In the genomic region with DNA sequence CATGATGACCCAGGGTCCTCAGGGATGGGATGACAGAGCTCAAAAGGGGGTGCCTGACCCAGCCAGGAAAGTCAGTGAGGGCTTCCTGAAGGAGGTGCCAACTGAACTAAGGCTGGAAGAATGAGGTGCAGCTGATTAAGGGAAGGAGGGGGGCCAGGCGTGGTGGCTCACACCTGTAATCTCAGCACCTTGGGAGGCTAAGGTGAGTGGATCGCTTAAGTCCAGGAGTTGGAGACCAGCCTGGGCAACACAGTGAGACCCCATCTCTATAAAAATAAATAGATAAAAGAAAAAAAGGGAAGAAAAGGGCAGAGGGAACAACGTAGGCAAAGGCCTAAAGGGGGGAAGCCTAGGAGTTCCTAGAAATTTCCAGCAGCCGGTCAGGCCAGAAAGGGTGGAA, we compare ENCODE assay signal across 1 cellular context.
TF ChIP-seq lines count a peak whose summit lies in the region.

No MANE protein-coding gene starts in this region.

TF ChIP-seq in HCT116, 20 proteins besides CTCF, POLR2A, EP300 and RAD21:
- TF ChIP-seq CEBPB (IDR thresholded peaks at IDR 0.05; ENCODE audit: low read depth): no peak
- TF ChIP-seq YY1 (IDR thresholded peaks at IDR 0.05; ENCODE audit: extremely low read depth, insufficient replicate concordance, low read depth, low read length): no peak
- TF ChIP-seq, protein P1, sequence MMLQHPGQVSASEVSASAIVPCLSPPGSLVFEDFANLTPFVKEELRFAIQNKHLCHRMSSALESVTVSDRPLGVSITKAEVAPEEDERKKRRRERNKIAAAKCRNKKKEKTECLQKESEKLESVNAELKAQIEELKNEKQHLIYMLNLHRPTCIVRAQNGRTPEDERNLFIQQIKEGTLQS (IDR thresholded peaks at IDR 0.05): no peak
- TF ChIP-seq SRF (IDR thresholded peaks at IDR 0.05; ENCODE audit: low read depth): no peak
- no peak for TF ChIP-seq ZNF274 (IDR thresholded peaks at IDR 0.05; ENCODE audit: low read depth, low read length)
- TF ChIP-seq SP1 (IDR thresholded peaks at IDR 0.05; ENCODE audit: low read depth): no peak
- TF ChIP-seq MAX (IDR thresholded peaks at IDR 0.05): no peak
- TF ChIP-seq POLR2AphosphoS5 (IDR thresholded peaks at IDR 0.05; ENCODE audit: low read depth, low read length): no peak
- no peak for TF ChIP-seq TCF7L2 (IDR thresholded peaks at IDR 0.05; ENCODE audit: borderline replicate concordance, extremely low read depth, insufficient read depth, insufficient read length)
- TF ChIP-seq EZH2phosphoT487 (IDR thresholded peaks at IDR 0.05; ENCODE audit: borderline replicate concordance): no peak
- no peak for TF ChIP-seq JUND (IDR thresholded peaks at IDR 0.05)
- TF ChIP-seq EZH2 (IDR thresholded peaks at IDR 0.05): no peak
- TF ChIP-seq ZBTB33 (IDR thresholded peaks at IDR 0.05; ENCODE audit: extremely low read depth, insufficient replicate concordance, low read length): no peak
- no peak for TF ChIP-seq SIN3A (IDR thresholded peaks at IDR 0.05; ENCODE audit: low read depth)
- no peak for TF ChIP-seq ZFX (IDR thresholded peaks at IDR 0.05)
- TF ChIP-seq FOSL1 (IDR thresholded peaks at IDR 0.05; ENCODE audit: low read depth): no peak
- no peak for TF ChIP-seq EGR1 (IDR thresholded peaks at IDR 0.05; ENCODE audit: low read depth)
- no peak for TF ChIP-seq REST (IDR thresholded peaks at IDR 0.05; ENCODE audit: low read depth)
